10 cellular contexts compared by ENCODE assay signal in the genomic region with DNA sequence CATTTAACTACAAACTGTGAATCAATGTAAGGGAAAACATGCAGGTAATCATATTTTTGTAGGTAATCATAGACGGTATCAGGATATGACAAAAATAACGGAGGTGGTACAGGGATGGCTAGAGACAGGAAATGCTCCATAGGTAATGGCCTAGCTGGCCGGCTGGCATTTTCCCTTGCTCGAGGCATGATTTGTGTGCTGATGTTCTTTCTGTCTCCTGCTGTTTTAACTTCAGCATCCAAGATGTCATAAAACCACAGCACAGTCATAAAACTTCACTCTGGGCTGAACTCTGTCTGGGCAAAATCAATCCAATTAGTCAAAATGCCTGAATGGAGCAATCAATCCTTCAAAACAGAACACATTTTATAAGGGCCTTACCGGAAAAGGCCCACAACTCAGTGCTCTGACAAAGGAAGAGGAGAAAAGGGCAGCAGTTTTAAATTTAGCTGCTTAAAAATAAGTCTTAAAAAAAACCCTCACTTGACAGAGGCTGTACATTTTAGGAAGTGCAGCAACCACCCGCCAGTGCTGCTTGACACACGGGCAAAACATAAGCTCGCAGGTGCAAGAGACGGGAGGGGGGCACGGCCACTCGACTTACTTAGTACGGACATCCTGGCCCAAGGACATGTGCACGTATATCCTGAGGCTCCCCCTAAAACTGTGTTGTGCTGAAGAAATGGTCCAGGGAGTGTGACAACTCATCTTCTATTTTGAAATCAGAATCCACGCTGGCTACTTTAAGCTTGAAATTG. TPM values are rescaled to one million over a fixed set of nuclear protein-coding genes. Genes with fewer than 3 reads are reported as not detected.
A peak's percentile ranks its signal among the peaks of the same experiment; 100 is the strongest.
DNase-seq lines count a peak whose midpoint lies in the region; ATAC-seq and TF ChIP-seq lines count a peak whose summit lies in the region.
"Had no signal": no experiment of that assay in that cellular context is flagged by ENCODE, and none has a peak within 500 bp of the region (broad histone marks: within the 10 kb centered on the region; RNA-seq: fewer than 3 reads in every experiment).

No MANE protein-coding gene starts in this region.

- TF ChIP-seq CTCF in Calu3 (IDR thresholded peaks at IDR 0.05; ENCODE audit: unreplicated experiment) = no peak
- TF ChIP-seq CTCF in HEK293 (tag by site-specific recombination; IDR thresholded peaks at IDR 0.05) = no peak
- TF ChIP-seq CTCF in natural killer cell (IDR thresholded peaks at IDR 0.05) = no peak

- no TSS peak for BruUV-seq in Calu3 (replicated peaks; lab: Mats Ljungman, UMichigan)

- ATAC-seq in natural killer cell (no peak), HG02884 (IDR thresholded peaks at IDR 0.05; ENCODE audit: unreplicated experiment) (no peak)

- H3K4me1 ChIP-seq in HEK293 (ENCODE audit: control insufficient read depth, insufficient read depth, low read length) = peaks cover 19% of the 10 kb centered on the region
- H3K4me1 ChIP-seq in effector memory CD4-positive, alpha-beta T cell (ENCODE audit: control insufficient read depth, insufficient read depth, low read length, poor library complexity, severe bottlenecking) = no peaks in the 10 kb centered on the region

- no peaks in the 10 kb centered on the region for H3K4me1 Mint-ChIP-seq in Calu3 (ENCODE audit: low read depth, unreplicated experiment)
- peaks cover 13% of the 10 kb centered on the region for H3K4me1 Mint-ChIP-seq in activated T-helper 2 cell treated with anti-CD3 and anti-CD28 coated beads, Interferon-gamma antibody, Interleukin-2, Interleukin-4, amounts not matched to agents 10 μg/mL and 5 μg/mL and 100 μg/mL, durations not matched to agents 14 hours and 24 hours and 36 hours (ENCODE audit: low read depth)
- peaks cover 33 to 36% of the 10 kb centered on the region in 2 donors for H3K4me1 Mint-ChIP-seq in natural killer cell
- H3K4me1 Mint-ChIP-seq: neural crest cell had no signal

- H3K4me3 Mint-ChIP-seq in Calu3 (ENCODE audit: low read depth, unreplicated experiment) = no peak overlapping the region
- H3K4me3 Mint-ChIP-seq in activated T-helper 2 cell treated with anti-CD3 and anti-CD28 coated beads, Interferon-gamma antibody, Interleukin-2, Interleukin-4, amounts not matched to agents 10 μg/mL and 5 μg/mL and 100 μg/mL, durations not matched to agents 14 hours and 24 hours and 36 hours (ENCODE audit: low read depth) = no peak overlapping the region
- peak overlapping the region; percentile 39 for H3K4me3 Mint-ChIP-seq in natural killer cell
- H3K4me3 Mint-ChIP-seq: neural crest cell had no signal

- H3K9me3 Mint-ChIP-seq in Calu3 (ENCODE audit: low read depth, unreplicated experiment) = no peaks in the 10 kb centered on the region
- H3K9me3 Mint-ChIP-seq in activated T-helper 2 cell treated with anti-CD3 and anti-CD28 coated beads, Interferon-gamma antibody, Interleukin-2, Interleukin-4, amounts not matched to agents 10 μg/mL and 5 μg/mL and 100 μg/mL, durations not matched to agents 14 hours and 24 hours and 36 hours = no peaks in the 10 kb centered on the region
- no peaks in the 10 kb centered on the region for H3K9me3 Mint-ChIP-seq in natural killer cell
- H3K9me3 Mint-ChIP-seq: neural crest cell had no signal

- peaks cover 5 to 42% of the 10 kb centered on the region in 2 experiments; a peak in 2 of 3 replicates for H3K36me3 ChIP-seq in HEK293 (ENCODE audit: control insufficient read depth in 2 of 2, insufficient read depth in 1 of 2, low read length in 2 of 2)
- peaks cover 99% of the 10 kb centered on the region for H3K36me3 ChIP-seq in effector memory CD4-positive, alpha-beta T cell (ENCODE audit: control insufficient read depth, insufficient read depth, low read length)

- peak overlapping the region; percentile 76 for H3K27ac ChIP-seq in HEK293 (ENCODE audit: extremely low read depth, low read depth, low read length)
- H3K27ac ChIP-seq in effector memory CD4-positive, alpha-beta T cell (ENCODE audit: insufficient read depth, low read length, poor library complexity, severe bottlenecking) = no peak overlapping the region

- H3K36me3 Mint-ChIP-seq in Calu3 (ENCODE audit: insufficient read depth, unreplicated experiment) = peaks cover 11% of the 10 kb centered on the region
- H3K36me3 Mint-ChIP-seq in activated T-helper 2 cell treated with anti-CD3 and anti-CD28 coated beads, Interferon-gamma antibody, Interleukin-2, Interleukin-4, amounts not matched to agents 10 μg/mL and 5 μg/mL and 100 μg/mL, durations not matched to agents 14 hours and 24 hours and 36 hours (ENCODE audit: low read depth) = peaks cover 90% of the 10 kb centered on the region
- peaks cover 37% of the 10 kb centered on the region for H3K36me3 Mint-ChIP-seq in natural killer cell

- H3K27ac Mint-ChIP-seq in Calu3 (ENCODE audit: unreplicated experiment) = peak overlapping the region; percentile 62
- peak overlapping the region; percentile 39 for H3K27ac Mint-ChIP-seq in activated T-helper 2 cell treated with anti-CD3 and anti-CD28 coated beads, Interferon-gamma antibody, Interleukin-2, Interleukin-4, amounts not matched to agents 10 μg/mL and 5 μg/mL and 100 μg/mL, durations not matched to agents 14 hours and 24 hours and 36 hours
- H3K27ac Mint-ChIP-seq in natural killer cell = peak overlapping the region; percentile 83 to 93

- no peaks in the 10 kb centered on the region for H3K27me3 Mint-ChIP-seq in Calu3 (ENCODE audit: unreplicated experiment)
- H3K27me3 Mint-ChIP-seq in activated T-helper 2 cell treated with anti-CD3 and anti-CD28 coated beads, Interferon-gamma antibody, Interleukin-2, Interleukin-4, amounts not matched to agents 10 μg/mL and 5 μg/mL and 100 μg/mL, durations not matched to agents 14 hours and 24 hours and 36 hours (ENCODE audit: low read depth) = no peaks in the 10 kb centered on the region
- no peaks in the 10 kb centered on the region for H3K27me3 Mint-ChIP-seq in natural killer cell (ENCODE audit: low read depth in 2 of 2)

- no peaks in the 10 kb centered on the region for H3K9me3 ChIP-seq in HEK293 (ENCODE audit: control insufficient read depth, insufficient read depth, low read depth, low read length)
- no peaks in the 10 kb centered on the region for H3K9me3 ChIP-seq in effector memory CD4-positive, alpha-beta T cell (ENCODE audit: control insufficient read depth, low read length)

- no peak overlapping the region for H3K4me3 ChIP-seq in HEK293 (ENCODE audit: low read depth, low read length)
- H3K4me3 ChIP-seq in effector memory CD4-positive, alpha-beta T cell (ENCODE audit: insufficient read depth, low read depth, low read length, poor library complexity, severe bottlenecking) = no peak overlapping the region

- POLR2A ChIA-PET in HEK293 (lab: Yijun Ruan, JAX) = no interaction called here

- CTCF ChIA-PET in Calu3 (lab: Charles Lee) (no interaction called here), HEK293 (lab: Yijun Ruan, JAX) (interaction anchor here (0.7 to 6.3 kb wide), 9 partner anchors 11 to 518 kb away, joined by 3 to 156 read pairs (median 3); no protein-coding TSS in a partner anchor)

- intact Hi-C loops in Calu3 (cut with micrococcal nuclease; ENCODE audit: unreplicated experiment) = no loop called here
- intact Hi-C loops in activated T-helper 2 cell treated with anti-CD3 and anti-CD28 coated beads, Interferon-gamma antibody, Interleukin-2, Interleukin-4, amounts not matched to agents 10 μg/mL and 5 μg/mL and 100 μg/mL, durations not matched to agents 14 hours and 24 hours and 36 hours (cut with micrococcal nuclease) = no loop called here
- intact Hi-C loops in natural killer cell (cut with micrococcal nuclease) = no loop called here

- DNase-seq in Calu3 (no peak), natural killer cell (no peak), OCI-M1 (lab: John Stamatoyannopoulos, UW) (no peak), NCI-H1105 (lab: John Stamatoyannopoulos, UW) (no peak)
- DNase-seq in activated T-helper 2 cell treated with anti-CD3 and anti-CD28 coated beads, Interferon-gamma antibody, Interleukin-2, Interleukin-4, amounts not matched to agents 10 μg/mL and 5 μg/mL and 100 μg/mL, durations not matched to agents 14 hours and 24 hours and 36 hours (ENCODE audit: low spot score) = no peak
- DNase-seq in effector memory CD4-positive, alpha-beta T cell = no peak
- DNase-seq: NCI-H1436 treated with DMSO at 0.1 percent for 48 hours had no signal

- H3K27me3 ChIP-seq in effector memory CD4-positive, alpha-beta T cell (replicated peaks; ENCODE audit: control insufficient read depth, insufficient read depth, low read length, poor library complexity, severe bottlenecking) = no peaks in the 10 kb centered on the region

TF ChIP-seq in HEK293, 187 proteins besides CTCF, POLR2A, EP300 and RAD21 (continues in another document):
- TF ChIP-seq GLI2 (tag by site-specific recombination; IDR thresholded peaks at IDR 0.05; ENCODE audit: borderline replicate concordance, low read depth) (peak; percentile 80; the same call in 1 of the 2 replicates), ZNF157 (tag by site-specific recombination; IDR thresholded peaks at IDR 0.05) (no peak), ZFP3 (tag by site-specific recombination; IDR thresholded peaks at IDR 0.05; ENCODE audit: low read depth) (0 out of 2 replicates have a peak, but pooled peaks have one; percentile 11), ZBTB17 (tag by site-specific recombination; IDR thresholded peaks at IDR 0.05) (peak; percentile 14; the same call in 1 of the 2 replicates)
- TF ChIP-seq, protein P1, sequence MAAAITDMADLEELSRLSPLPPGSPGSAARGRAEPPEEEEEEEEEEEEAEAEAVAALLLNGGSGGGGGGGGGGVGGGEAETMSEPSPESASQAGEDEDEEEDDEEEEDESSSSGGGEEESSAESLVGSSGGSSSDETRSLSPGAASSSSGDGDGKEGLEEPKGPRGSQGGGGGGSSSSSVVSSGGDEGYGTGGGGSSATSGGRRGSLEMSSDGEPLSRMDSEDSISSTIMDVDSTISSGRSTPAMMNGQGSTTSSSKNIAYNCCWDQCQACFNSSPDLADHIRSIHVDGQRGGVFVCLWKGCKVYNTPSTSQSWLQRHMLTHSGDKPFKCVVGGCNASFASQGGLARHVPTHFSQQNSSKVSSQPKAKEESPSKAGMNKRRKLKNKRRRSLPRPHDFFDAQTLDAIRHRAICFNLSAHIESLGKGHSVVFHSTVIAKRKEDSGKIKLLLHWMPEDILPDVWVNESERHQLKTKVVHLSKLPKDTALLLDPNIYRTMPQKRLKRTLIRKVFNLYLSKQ (tag by site-specific recombination; IDR thresholded peaks at IDR 0.05; ENCODE audit: borderline replicate concordance) = no peak
- TF ChIP-seq, protein P2, sequence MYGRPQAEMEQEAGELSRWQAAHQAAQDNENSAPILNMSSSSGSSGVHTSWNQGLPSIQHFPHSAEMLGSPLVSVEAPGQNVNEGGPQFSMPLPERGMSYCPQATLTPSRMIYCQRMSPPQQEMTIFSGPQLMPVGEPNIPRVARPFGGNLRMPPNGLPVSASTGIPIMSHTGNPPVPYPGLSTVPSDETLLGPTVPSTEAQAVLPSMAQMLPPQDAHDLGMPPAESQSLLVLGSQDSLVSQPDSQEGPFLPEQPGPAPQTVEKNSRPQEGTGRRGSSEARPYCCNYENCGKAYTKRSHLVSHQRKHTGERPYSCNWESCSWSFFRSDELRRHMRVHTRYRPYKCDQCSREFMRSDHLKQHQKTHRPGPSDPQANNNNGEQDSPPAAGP (tag by site-specific recombination; IDR thresholded peaks at IDR 0.05) = no peak

RNA-seq across cellular contexts. Expression of a gene that starts 40.5 kb away (rescaled TPM):
- total RNA-seq in Calu3 (2022) (not detected in 2 replicates), natural killer cell (10 to 100 TPM in 2 of 3 donors, 1 to 10 TPM in 1; 7.6 to 24.0 (median 15.7) TPM)
- 5.7 and 6.0 TPM in 2 replicates for total RNA-seq in activated T-helper 2 cell treated with anti-CD3 and anti-CD28 coated beads, Interferon-gamma antibody, Interleukin-2, Interleukin-4, amounts not matched to agents 10 μg/mL and 5 μg/mL and 100 μg/mL, durations not matched to agents 14 hours and 24 hours and 36 hours
